Comparison of ENCODE assay signal across 1 cellular context in genomic region chr1:43303477-43304286, GRCh38.
TF ChIP-seq lines count a peak whose summit lies in the region.

No MANE protein-coding gene starts in this region.

TF ChIP-seq in IMR-90, 13 proteins besides CTCF, POLR2A, EP300 and RAD21:
- no peak for TF ChIP-seq CEBPB (IDR thresholded peaks at IDR 0.05; ENCODE audit: low read depth, low read length)
- TF ChIP-seq ELK1 (IDR thresholded peaks at IDR 0.05; ENCODE audit: borderline replicate concordance, low read depth, low read length): no peak
- TF ChIP-seq BHLHE40 (IDR thresholded peaks at IDR 0.05; ENCODE audit: low read depth, low read length): no peak
- TF ChIP-seq CHD1 (IDR thresholded peaks at IDR 0.05; ENCODE audit: low read depth, low read length): no peak
